ENCODE assay signal across 11 cellular contexts in genomic region chr2:8535821-8536685, GRCh38.
DNase-seq lines count a peak whose midpoint lies in the region; ATAC-seq and TF ChIP-seq lines count a peak whose summit lies in the region.
"Had no signal": no experiment of that assay in that cellular context is flagged by ENCODE, and none has a peak within 500 bp of the region (broad histone marks: within the 10 kb centered on the region; RNA-seq: fewer than 3 reads in every experiment).

No MANE protein-coding gene starts in this region.

- intact Hi-C loops in cardiac septum (cut with DNase I) (no loop called here), spleen (cut with DNase I; ENCODE audit: low total_unique reads) (no loop called here), prostate gland (cut with DNase I) (no loop called here)

- TF ChIP-seq POLR2A in spleen (IDR thresholded peaks at IDR 0.05) (no peak), prostate gland (IDR thresholded peaks at IDR 0.05) (no peak), tibial nerve (IDR thresholded peaks at IDR 0.05) (no peak)

- H3K4me1 ChIP-seq in HEK293 (ENCODE audit: control insufficient read depth, insufficient read depth, low read length), result no peaks in the 10 kb centered on the region
- H3K4me1 ChIP-seq in spleen, result peaks cover 22 to 75% (median 62%) of the 10 kb centered on the region in 6 donors
- H3K4me1 ChIP-seq in prostate gland (replicated peaks), result peaks cover 9% of the 10 kb centered on the region
- H3K4me1 ChIP-seq in tibial nerve, result peaks cover 0 to 50% (median 17%) of the 10 kb centered on the region in 4 donors

- CTCF ChIA-PET in HEK293 (lab: Yijun Ruan, JAX), result no interaction called here

- H3K4me3 ChIP-seq in HEK293 (ENCODE audit: low read depth, low read length), result no peak overlapping the region
- H3K4me3 ChIP-seq in spleen, result peak overlapping the region in 1 of 8 donors; percentile 14
- H3K4me3 ChIP-seq in prostate gland, result no peak overlapping the region
- H3K4me3 ChIP-seq in tibial nerve, result no peak overlapping the region
- H3K4me3 ChIP-seq: lung had no signal

- no peaks in the 10 kb centered on the region; the same call in 1 of the 2 replicates for H3K9me3 ChIP-seq in HEK293 (ENCODE audit: control insufficient read depth, insufficient read depth, low read depth, low read length)
- H3K9me3 ChIP-seq in spleen, result peaks cover 0 to 20% (median 13%) of the 10 kb centered on the region in 8 donors
- H3K9me3 ChIP-seq in prostate gland, result no peaks in the 10 kb centered on the region
- H3K9me3 ChIP-seq in tibial nerve, result peaks cover 0 to 21% (median 2%) of the 10 kb centered on the region in 4 donors

- 39 to 54% (median 45%) methylated on average over 19 of the region's 19 CpGs for WGBS in spleen, 5 donors
- 70% methylated on average over 19 of the region's 19 CpGs for whole genome bisulfite sequencing in prostate gland
- 73 to 77% methylated on average over 19 of the region's 19 CpGs for WGBS in tibial nerve, 2 donors

- POLR2A ChIA-PET in HEK293 (lab: Yijun Ruan, JAX), result no interaction called here

- DNase-seq in cardiac septum (ENCODE audit: low spot score), result peak; percentile 72
- peak; percentile 79 for DNase-seq in spleen
- DNase-seq in prostate gland (ENCODE audit: low spot score), result no peak
- DNase-seq in OCI-M2 (lab: John Stamatoyannopoulos, UW; ENCODE audit: unreplicated experiment), result no peak
- no peak for DNase-seq in tibial nerve (ENCODE audit: low spot score in 2 of 2)
- DNase-seq: NCI-H1436 treated with DMSO at 0.1 percent for 48 hours, WERI-Rb-1 had no signal

- peak; percentile 22 for ATAC-seq in SK-N-SH treated with all-trans-retinoic acid at 6 μM for 48 hours
- no peak for ATAC-seq in GM19023 (IDR thresholded peaks at IDR 0.05; ENCODE audit: unreplicated experiment)

- H3K27me3 ChIP-seq in spleen (replicated peaks in 1 of 7), result peaks cover 0 to 54% (median 0%) of the 10 kb centered on the region in 7 donors
- H3K27me3 ChIP-seq in prostate gland (replicated peaks; ENCODE audit: insufficient read depth), result no peaks in the 10 kb centered on the region
- H3K27me3 ChIP-seq in tibial nerve, result no peaks in the 10 kb centered on the region

- no peak for TF ChIP-seq EP300 in tibial nerve (IDR thresholded peaks at IDR 0.05)

- H3K36me3 ChIP-seq in HEK293 (ENCODE audit: control insufficient read depth in 2 of 2, insufficient read depth in 1 of 2, low read length in 2 of 2) (no peaks in the 10 kb centered on the region), spleen (no peaks in the 10 kb centered on the region), prostate gland (no peaks in the 10 kb centered on the region), tibial nerve (no peaks in the 10 kb centered on the region)
- H3K36me3 ChIP-seq: WERI-Rb-1 had no signal

- TF ChIP-seq CTCF in HEK293 (tag by site-specific recombination; IDR thresholded peaks at IDR 0.05) (no peak), spleen (IDR thresholded peaks at IDR 0.05 in 8 of 11, conservative IDR thresholded peaks at IDR 0.05 in 3 of 11) (no peak), prostate gland (IDR thresholded peaks at IDR 0.05) (no peak), tibial nerve (IDR thresholded peaks at IDR 0.05) (no peak)

- no peak overlapping the region for H3K27ac ChIP-seq in HEK293 (ENCODE audit: extremely low read depth, low read depth, low read length)
- peak overlapping the region; percentile 66 to 83 (median 72) for H3K27ac ChIP-seq in spleen
- H3K27ac ChIP-seq in prostate gland, result no peak overlapping the region
- H3K27ac ChIP-seq in tibial nerve, result peak overlapping the region in 2 of 4 donors; percentile 15 to 78
- H3K27ac ChIP-seq: WERI-Rb-1 had no signal

TF ChIP-seq in HEK293, 187 proteins besides CTCF, POLR2A, EP300 and RAD21:
- no peak for TF ChIP-seq SETDB1 (IDR thresholded peaks at IDR 0.05; ENCODE audit: insufficient read length, low read length)
- peak; percentile 36; the same call in 1 of the 2 replicates for TF ChIP-seq ZFHX2 (tag by site-specific recombination; conservative IDR thresholded peaks at IDR 0.05)
- no peak for TF ChIP-seq ZNF19 (tag by site-specific recombination; IDR thresholded peaks at IDR 0.05; ENCODE audit: low read depth)
- peak; percentile 44 for TF ChIP-seq EGR2 (tag by site-specific recombination; IDR thresholded peaks at IDR 0.05; ENCODE audit: low read depth)
- TF ChIP-seq ZFP3 (tag by site-specific recombination; IDR thresholded peaks at IDR 0.05; ENCODE audit: low read depth), result no peak

TF ChIP-seq in SK-N-SH treated with all-trans-retinoic acid at 6 μM for 48 hours, 23 proteins besides CTCF, POLR2A, EP300 and RAD21:
- TF ChIP-seq CSDC2 (CRISPR knock-in tag; IDR thresholded peaks at IDR 0.05), result no peak
- TF ChIP-seq CREB5 (CRISPR knock-in tag; IDR thresholded peaks at IDR 0.05; ENCODE audit: low read depth), result no peak
- no peak; the same call in 1 of the 2 replicates for TF ChIP-seq SNAI2 (CRISPR knock-in tag; IDR thresholded peaks at IDR 0.05)

Comparison
In these comparisons a context has a peak if more than half of its experiments do, and no peak if none do; other contexts are left out.
1. H3K27ac ChIP-seq: peak in spleen (8 of 8); none in HEK293 (single experiment) and prostate gland (0 of 2).
2. DNase-seq: peak in cardiac septum (single experiment) and spleen (single experiment); none in prostate gland (single experiment), OCI-M2 (single experiment) and tibial nerve (0 of 2).